In genomic region chr6:168180548-168181011, GRCh38 we compare ENCODE assay signal across 23 cellular contexts.
A peak's percentile ranks its signal among the peaks of the same experiment; 100 is the strongest.
DNase-seq lines count a peak whose midpoint lies in the region; ATAC-seq, FAIRE-seq and TF ChIP-seq lines count a peak whose summit lies in the region.
"Had no signal": no experiment of that assay in that cellular context is flagged by ENCODE, and none has a peak within 500 bp of the region (broad histone marks: within the 10 kb centered on the region; RNA-seq: fewer than 3 reads in every experiment).

No MANE protein-coding gene starts in this region.

- CTCF ChIA-PET in H1 (lab: Charles Lee; ENCODE audit: partially characterized antibody): interaction anchor here (1.0 to 3.4 kb wide), 4 partner anchors 14 to 175 kb away, joined by 3 to 17 read pairs (median 3); no protein-coding TSS in a partner anchor

- H3K14ac ChIP-seq in H1 (ENCODE audit: insufficient read length): no peak overlapping the region

- no peaks in the 10 kb centered on the region for H4K20me1 ChIP-seq in H1 (replicated peaks in 1 of 2; ENCODE audit: control insufficient read depth in 1 of 2, insufficient read depth in 2 of 2, low read length in 2 of 2)

- H3K79me2 ChIP-seq in H1 (ENCODE audit: control insufficient read depth in 1 of 2, insufficient read depth in 2 of 2, low read length in 2 of 2): no peaks in the 10 kb centered on the region

- H3K23ac ChIP-seq in H1 (ENCODE audit: insufficient read length): no peak overlapping the region

- peak overlapping the region; percentile 90 for H4K91ac ChIP-seq in H1 (replicated peaks; ENCODE audit: insufficient read length, low read length)

- H3K4me2 ChIP-seq in H1 (ENCODE audit: insufficient read depth in 1 of 2, low read depth in 2 of 2, low read length in 2 of 2): peak overlapping the region in 1 of 2 experiments; percentile 26; a peak in 1 of 4 replicates

- H3K36me3 ChIP-seq in H1 (ENCODE audit: control insufficient read depth in 2 of 4, insufficient read depth in 4 of 4, low read length in 3 of 4): no peaks in the 10 kb centered on the region
- no peaks in the 10 kb centered on the region for H3K36me3 ChIP-seq in small intestine (ENCODE audit: control insufficient read depth in 2 of 2, insufficient read depth in 2 of 2, low read length in 2 of 2)
- H3K36me3 ChIP-seq: heart right ventricle, prostate gland had no signal

- H4K5ac ChIP-seq in H1 (ENCODE audit: insufficient read length, low read depth, low read length): peak overlapping the region; percentile 39

- peak overlapping the region; percentile 82; the same call in 1 of the 2 replicates for H4K8ac ChIP-seq in H1 (ENCODE audit: extremely low read depth, insufficient read depth, low read length)

- H2BK20ac ChIP-seq in H1 (ENCODE audit: low read length): peak overlapping the region; percentile 87; the same call in 1 of the 2 replicates

- H3K56ac ChIP-seq in H1 (replicated peaks; ENCODE audit: insufficient read length, low read depth, low read length): no peak overlapping the region

- peak overlapping the region; percentile 67 for H2BK5ac ChIP-seq in H1 (ENCODE audit: low read depth, low read length)

- no peak overlapping the region for H2AFZ ChIP-seq in H1 (ENCODE audit: low read length)
- H2AFZ ChIP-seq: GM23248 had no signal

- FAIRE-seq in H1 (lab: Jason Lieb, UNC) (peak; percentile 39), small intestine (lab: Jason Lieb, UNC) (no peak)
- FAIRE-seq: endometrium, TTC549 had no signal

- no peak for TF ChIP-seq POLR2A in H1 (IDR thresholded peaks at IDR 0.05; ENCODE audit: control extremely low read depth in 1 of 2, low read depth in 2 of 2, low read length in 2 of 2)

- peak overlapping the region; percentile 62 for H2BK120ac ChIP-seq in H1 (replicated peaks; ENCODE audit: low read depth, low read length)

- H2BK15ac ChIP-seq in H1 (ENCODE audit: low read length): no peak overlapping the region; the same call in 1 of the 2 replicates

- TF ChIP-seq CTCF in H1 (IDR thresholded peaks at IDR 0.05; ENCODE audit: control extremely low read depth in 1 of 3, insufficient read depth in 1 of 3, low read depth in 1 of 3, low read length in 3 of 3): no peak

- ATAC-seq in GM19351 (IDR thresholded peaks at IDR 0.05; ENCODE audit: unreplicated experiment): no peak
- ATAC-seq in GM19397 (IDR thresholded peaks at IDR 0.05; ENCODE audit: unreplicated experiment): no peak
- ATAC-seq: activated naive CD4-positive, alpha-beta T cell treated with anti-CD3 and anti-CD28 coated beads, Interleukin-2, amount 50 U/mL, for 72 hours; activated T-cell treated with anti-CD3 and anti-CD28 coated beads, Interleukin-2, amount 50 U/mL, for 4 hours; heart right ventricle had no signal

- no peak overlapping the region for H3K4me3 ChIP-seq in H1 (ENCODE audit: extremely low read depth in 1 of 4, insufficient read depth in 2 of 4, low read depth in 3 of 4, low read length in 4 of 4)
- no peak overlapping the region for H3K4me3 ChIP-seq in small intestine (ENCODE audit: low read depth in 1 of 2, low read length in 2 of 2)
- H3K4me3 ChIP-seq: GM23248, heart right ventricle, prostate gland had no signal

- H3K79me1 ChIP-seq in H1 (ENCODE audit: low read depth, low read length): no peaks in the 10 kb centered on the region

- DNase-seq in NCI-H526 (lab: John Stamatoyannopoulos, UW) (peak; percentile 25 to 51), NCI-H526 treated with DMSO at 0.1 percent for 48 hours (lab: John Stamatoyannopoulos, UW) (no peak), HT-29 (ENCODE audit: low spot score) (peak; percentile 11), H1 (ENCODE audit: low read depth in 1 of 2, low spot score in 2 of 2) (peak in 1 of 2 experiments; percentile 53), small intestine (peak; percentile 92), HCEC 1CT (no peak)
- DNase-seq: 8988T; activated CD4-positive, alpha-beta T cell treated with anti-CD3 and anti-CD28 coated beads, Interleukin-2, amount 50 U/mL, for 1 hour; activated T-cell treated with anti-CD3 and anti-CD28 coated beads, Interleukin-2, amount 50 U/mL, for 4 hours; C1 segment of cervical spinal cord; DMS 273 treated with DMSO at 0.1 percent for 48 hours; GM23248; heart right ventricle; NCI-H1694 treated with DMSO at 0.1 percent for 48 hours; NCI-H226; NK-92 treated with Interleukin-12 subunit alpha and Interleukin-12 subunit beta, amount 100 ng/mL, for 24 hours; SW 1271 had no signal

- H2BK12ac ChIP-seq in H1 (ENCODE audit: low read depth, low read length): 0 out of 2 replicates have a peak overlapping the region, but pooled peaks have one; percentile 55

- peaks cover 5 to 25% (median 13%) of the 10 kb centered on the region in 4 experiments for H3K4me1 ChIP-seq in H1 (replicated peaks in 1 of 4; ENCODE audit: control insufficient read depth in 3 of 4, insufficient read depth in 4 of 4, low read length in 3 of 4)
- no peaks in the 10 kb centered on the region for H3K4me1 ChIP-seq in small intestine (ENCODE audit: control insufficient read depth in 2 of 2, insufficient read depth in 1 of 2, low read depth in 1 of 2, low read length in 1 of 2)
- H3K4me1 ChIP-seq: heart right ventricle, prostate gland had no signal

- no peak overlapping the region for H3K27ac ChIP-seq in H1 (ENCODE audit: low read depth, low read length)
- no peak overlapping the region for H3K27ac ChIP-seq in small intestine (ENCODE audit: low read depth in 1 of 2, low read length in 1 of 2)
- H3K27ac ChIP-seq: GM23248, heart right ventricle, prostate gland had no signal

- no peak overlapping the region for H2AK5ac ChIP-seq in H1 (ENCODE audit: low read depth, low read length)

- H3K9ac ChIP-seq in H1 (replicated peaks in 1 of 4; ENCODE audit: extremely low read depth in 1 of 4, low read depth in 3 of 4, low read length in 3 of 4): no peak overlapping the region
- H3K9ac ChIP-seq: GM23248 had no signal

- TF ChIP-seq EP300 in H1 (IDR thresholded peaks at IDR 0.05; ENCODE audit: borderline replicate concordance in 1 of 2, low read depth in 2 of 2, low read length in 2 of 2): no peak

- no peaks in the 10 kb centered on the region for H3K9me3 ChIP-seq in H1 (ENCODE audit: insufficient read depth in 2 of 2, low read depth in 1 of 2, low read length in 1 of 2)
- no peaks in the 10 kb centered on the region for H3K9me3 ChIP-seq in small intestine (ENCODE audit: control insufficient read depth, low read depth)
- H3K9me3 ChIP-seq: heart right ventricle, prostate gland had no signal

- no peak for TF ChIP-seq RAD21 in H1 (IDR thresholded peaks at IDR 0.05 in 1 of 2, conservative IDR thresholded peaks at IDR 0.05 in 1 of 2; ENCODE audit: low read depth in 2 of 2, low read length in 2 of 2)

- peaks cover 0 to 2% (median 1%) of the 10 kb centered on the region in 4 experiments; a peak in 2 of 7 replicates for H3K27me3 ChIP-seq in H1 (replicated peaks in 1 of 4; ENCODE audit: control insufficient read depth in 3 of 4, extremely low read depth in 1 of 4, insufficient read depth in 3 of 4, low read length in 3 of 4)
- H3K27me3 ChIP-seq in small intestine (ENCODE audit: control insufficient read depth in 2 of 2, insufficient read depth in 2 of 2, low read length in 2 of 2): no peaks in the 10 kb centered on the region

- peak overlapping the region; percentile 94 for H3K18ac ChIP-seq in H1 (ENCODE audit: extremely low read depth, low read length)

- 72% methylated on average over 19 of the region's 19 CpGs; no CpG with 5 or more reads in 1 of the 2 experiments for WGBS in H1 (ENCODE audit: extremely low coverage in 1 of 2, insufficient coverage in 1 of 2, insufficient read length in 1 of 2, insufficient replicate concordance in 2 of 2, low coverage in 1 of 2, low lambda C conversion rate in 2 of 2, missing lambda C conversion rate in 1 of 2), 2 experiments
- WGBS in small intestine, 3 donors: 32 to 63% (median 36%) methylated on average over 18 to 19 of the region's 19 CpGs

- POLR2A ChIA-PET in H1 (lab: Charles Lee; ENCODE audit: partially characterized antibody): interaction anchor here (0.9 to 1.3 kb wide), 2 partner anchors 15 to 22 kb away, joined by 3 read pairs; no protein-coding TSS in a partner anchor

- H3K23me2 ChIP-seq in H1 (ENCODE audit: low read depth, low read length): no peaks in the 10 kb centered on the region

- peak overlapping the region; percentile 4 for H3K4ac ChIP-seq in H1 (replicated peaks; ENCODE audit: insufficient read length, low read depth, low read length)

TF ChIP-seq in H1, 55 proteins besides CTCF, POLR2A, EP300 and RAD21 (continues in another document):
- TF ChIP-seq RFX5 (IDR thresholded peaks at IDR 0.05; ENCODE audit: borderline replicate concordance, low read depth, low read length) (no peak), TBP (IDR thresholded peaks at IDR 0.05; ENCODE audit: low read depth, low read length) (no peak), SP1 (IDR thresholded peaks at IDR 0.05; ENCODE audit: low read depth, low read length) (no peak), FOSL1 (IDR thresholded peaks at IDR 0.05; ENCODE audit: insufficient read depth, low read depth, low read length) (no peak), SUZ12 (IDR thresholded peaks at IDR 0.05; ENCODE audit: low read length) (no peak), TAF7 (optimal IDR thresholded peaks at IDR 0.05; ENCODE audit: borderline replicate concordance, low read depth, low read length) (no peak), EZH2 (IDR thresholded peaks at IDR 0.05; ENCODE audit: low read depth, low read length, severe bottlenecking) (no peak), MAX (IDR thresholded peaks at IDR 0.05) (peak; percentile 56), CTBP2 (IDR thresholded peaks at IDR 0.05; ENCODE audit: borderline replicate concordance, insufficient read depth, insufficient read length, low read length) (no peak), RBBP5 (IDR thresholded peaks at IDR 0.05; ENCODE audit: borderline replicate concordance, low read depth, low read length) (no peak), SP4 (IDR thresholded peaks at IDR 0.05; ENCODE audit: low read length) (no peak), USF2 (IDR thresholded peaks at IDR 0.05; ENCODE audit: low read length) (no peak), SRF (IDR thresholded peaks at IDR 0.05; ENCODE audit: low read depth, low read length) (no peak), YY1 (IDR thresholded peaks at IDR 0.05; ENCODE audit: low read depth, low read length) (no peak)

Comparison
In these comparisons a context has a peak if more than half of its experiments do, and no peak if none do; other contexts are left out.
1. DNase-seq: peak in NCI-H526 (2 of 2), HT-29 (single experiment) and small intestine (single experiment); none in NCI-H526 treated with DMSO at 0.1 percent for 48 hours (single experiment) and HCEC 1CT (single experiment).